8 cellular contexts compared by ENCODE assay signal in genomic region chr3:171810278-171811058, GRCh38. TPM values are rescaled to one million over a fixed set of nuclear protein-coding genes. Genes with fewer than 3 reads are reported as not detected.
DNase-seq lines count a peak whose midpoint lies in the region; ATAC-seq and TF ChIP-seq lines count a peak whose summit lies in the region.

A gene with protein sequence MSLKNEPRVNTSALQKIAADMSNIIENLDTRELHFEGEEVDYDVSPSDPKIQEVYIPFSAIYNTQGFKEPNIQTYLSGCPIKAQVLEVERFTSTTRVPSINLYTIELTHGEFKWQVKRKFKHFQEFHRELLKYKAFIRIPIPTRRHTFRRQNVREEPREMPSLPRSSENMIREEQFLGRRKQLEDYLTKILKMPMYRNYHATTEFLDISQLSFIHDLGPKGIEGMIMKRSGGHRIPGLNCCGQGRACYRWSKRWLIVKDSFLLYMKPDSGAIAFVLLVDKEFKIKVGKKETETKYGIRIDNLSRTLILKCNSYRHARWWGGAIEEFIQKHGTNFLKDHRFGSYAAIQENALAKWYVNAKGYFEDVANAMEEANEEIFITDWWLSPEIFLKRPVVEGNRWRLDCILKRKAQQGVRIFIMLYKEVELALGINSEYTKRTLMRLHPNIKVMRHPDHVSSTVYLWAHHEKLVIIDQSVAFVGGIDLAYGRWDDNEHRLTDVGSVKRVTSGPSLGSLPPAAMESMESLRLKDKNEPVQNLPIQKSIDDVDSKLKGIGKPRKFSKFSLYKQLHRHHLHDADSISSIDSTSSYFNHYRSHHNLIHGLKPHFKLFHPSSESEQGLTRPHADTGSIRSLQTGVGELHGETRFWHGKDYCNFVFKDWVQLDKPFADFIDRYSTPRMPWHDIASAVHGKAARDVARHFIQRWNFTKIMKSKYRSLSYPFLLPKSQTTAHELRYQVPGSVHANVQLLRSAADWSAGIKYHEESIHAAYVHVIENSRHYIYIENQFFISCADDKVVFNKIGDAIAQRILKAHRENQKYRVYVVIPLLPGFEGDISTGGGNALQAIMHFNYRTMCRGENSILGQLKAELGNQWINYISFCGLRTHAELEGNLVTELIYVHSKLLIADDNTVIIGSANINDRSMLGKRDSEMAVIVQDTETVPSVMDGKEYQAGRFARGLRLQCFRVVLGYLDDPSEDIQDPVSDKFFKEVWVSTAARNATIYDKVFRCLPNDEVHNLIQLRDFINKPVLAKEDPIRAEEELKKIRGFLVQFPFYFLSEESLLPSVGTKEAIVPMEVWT (minus strand): TSS chr3:171810483. CDS start chr3:171738051, 72,432 bp downstream.

- H3K27me3 ChIP-seq in thyroid gland: no peaks in the 10 kb centered on the region

- no peaks in the 10 kb centered on the region for H3K9me3 ChIP-seq in thyroid gland

- H3K4me1 ChIP-seq in thyroid gland: peaks cover 11 to 20% of the 10 kb centered on the region in 2 donors

- intact Hi-C loops in thyroid gland (cut with DNase I): no loop called here

- no peak for TF ChIP-seq CTCF in thyroid gland (IDR thresholded peaks at IDR 0.05)

- no peaks in the 10 kb centered on the region for H3K36me3 Mint-ChIP-seq in activated T-helper 17 cell treated with anti-CD3 and anti-CD28 coated beads, Interleukin-2, amount 50 U/mL, for 72 hours (ENCODE audit: low read depth)
- peaks cover 4 to 13% of the 10 kb centered on the region in 2 donors for H3K36me3 Mint-ChIP-seq in naive B cell

- ATAC-seq in GM18870 (IDR thresholded peaks at IDR 0.05; ENCODE audit: unreplicated experiment): peak; percentile 18
- ATAC-seq in HG03066 (IDR thresholded peaks at IDR 0.05; ENCODE audit: low read depth, unreplicated experiment): peak; percentile 28
- peak; percentile 37 for ATAC-seq in activated T-helper 17 cell treated with anti-CD3 and anti-CD28 coated beads, Interleukin-2, amount 50 U/mL, for 72 hours (replicated peaks)
- peak in 1 of 2 donors; percentile 18 for ATAC-seq in naive B cell (ENCODE audit: low read depth in 2 of 2)

- peak in 1 of 2 donors; percentile 82 for TF ChIP-seq POLR2A in thyroid gland (IDR thresholded peaks at IDR 0.05)

- peak within 1 kb of the TSS; percentile 85 to 94 (median 92) for H3K27ac ChIP-seq in thyroid gland

- H3K4me1 Mint-ChIP-seq in activated T-helper 17 cell treated with anti-CD3 and anti-CD28 coated beads, Interleukin-2, amount 50 U/mL, for 72 hours: peaks cover 21% of the 10 kb centered on the region
- peaks cover 9 to 15% (median 10%) of the 10 kb centered on the region in 3 donors for H3K4me1 Mint-ChIP-seq in naive B cell

- peak within 1 kb of the TSS; percentile 89 for H3K4me3 Mint-ChIP-seq in activated T-helper 17 cell treated with anti-CD3 and anti-CD28 coated beads, Interleukin-2, amount 50 U/mL, for 72 hours
- peak within 1 kb of the TSS; percentile 49 to 84 (median 74) for H3K4me3 Mint-ChIP-seq in naive B cell

- peak within 1 kb of the TSS; percentile 77 for H3K27ac Mint-ChIP-seq in activated T-helper 17 cell treated with anti-CD3 and anti-CD28 coated beads, Interleukin-2, amount 50 U/mL, for 72 hours
- H3K27ac Mint-ChIP-seq in naive B cell: no peak within 1 kb of the TSS

- DNase-seq in Ammon's horn (ENCODE audit: low spot score): peak; percentile 81
- DNase-seq in NCI-H510A treated with DMSO at 0.1 percent for 48 hours (lab: John Stamatoyannopoulos, UW): peak; percentile 86
- DNase-seq in fibroblast of peridontal ligament (ENCODE audit: extremely low read depth): peak; percentile 63
- no peak for DNase-seq in naive B cell
- DNase-seq in thyroid gland: peak; percentile 89 to 93

- H3K4me3 ChIP-seq in thyroid gland (replicated peaks in 1 of 3): peak within 1 kb of the TSS; percentile 34 to 67 (median 46)

- H3K36me3 ChIP-seq in thyroid gland: no peaks in the 10 kb centered on the region

- peaks cover 6% of the 10 kb centered on the region for H3K27me3 Mint-ChIP-seq in activated T-helper 17 cell treated with anti-CD3 and anti-CD28 coated beads, Interleukin-2, amount 50 U/mL, for 72 hours
- peaks cover 44 to 51% (median 50%) of the 10 kb centered on the region in 3 donors for H3K27me3 Mint-ChIP-seq in naive B cell

- 8 to 10% methylated on average over 15 to 34 of the region's 58 CpGs for WGBS in thyroid gland, 2 donors

- H3K9me3 Mint-ChIP-seq in activated T-helper 17 cell treated with anti-CD3 and anti-CD28 coated beads, Interleukin-2, amount 50 U/mL, for 72 hours: no peaks in the 10 kb centered on the region
- peaks cover 0 to 6% (median 1%) of the 10 kb centered on the region in 7 donors for H3K9me3 Mint-ChIP-seq in naive B cell

RNA-seq across cellular contexts. Expression of the gene that starts here (rescaled TPM):
- total RNA-seq in activated T-helper 17 cell treated with anti-CD3 and anti-CD28 coated beads, Interleukin-2, amount 50 U/mL, for 72 hours: 10 to 100 TPM in 1 of 2 donors, 1 to 10 TPM in 1; 2.5 to 10.6 TPM
- not detected for polyA plus RNA-seq in naive B cell (ENCODE audit: low read depth in 6 of 6)
- 10 to 100 TPM; 13.0 to 21.7 (median 19.8) TPM for total RNA-seq in thyroid gland
